Comparison of ENCODE assay signal across 23 cellular contexts in the genomic region with DNA sequence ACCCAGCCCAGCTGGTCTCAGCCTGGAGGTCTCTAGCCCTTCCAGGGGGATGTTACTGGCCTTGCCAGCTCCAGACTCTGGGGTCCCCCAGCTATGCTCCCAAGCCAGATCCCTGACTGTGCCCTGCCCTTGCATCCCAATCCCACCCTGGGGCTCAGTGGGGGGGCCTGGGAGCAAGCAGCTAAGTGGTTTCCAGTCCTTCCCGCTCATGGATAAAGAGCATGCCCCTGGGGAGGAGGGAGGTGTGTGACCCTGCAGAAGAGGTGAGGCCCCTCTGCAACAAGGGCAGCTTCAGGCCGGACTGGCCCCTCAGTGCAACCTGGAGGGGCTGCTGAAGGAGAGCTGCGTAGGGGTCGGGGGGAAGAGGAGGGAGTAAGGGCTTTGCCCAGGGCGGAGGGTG. TPM values are rescaled to one million over a fixed set of nuclear protein-coding genes. Genes with fewer than 3 reads are reported as not detected.
DNase-seq lines count a peak whose midpoint lies in the region; ATAC-seq and TF ChIP-seq lines count a peak whose summit lies in the region.
"Had no signal": no experiment of that assay in that cellular context is flagged by ENCODE, and none has a peak within 500 bp of the region (broad histone marks: within the 10 kb centered on the region; RNA-seq: fewer than 3 reads in every experiment).

No MANE protein-coding gene starts in this region.

- H3K9me2 ChIP-seq in GM23338 (ENCODE audit: insufficient read depth) = no peaks in the 10 kb centered on the region

- no peaks in the 10 kb centered on the region for H3K79me2 ChIP-seq in GM23338 (replicated peaks; ENCODE audit: insufficient read depth)

- no peaks in the 10 kb centered on the region for H3K4me1 ChIP-seq in GM23338 (ENCODE audit: insufficient read depth)
- H3K4me1 ChIP-seq: HAP-1 had no signal

- H3K27me3 ChIP-seq in GM23338 (ENCODE audit: insufficient read depth) = peaks cover 20% of the 10 kb centered on the region
- H3K27me3 ChIP-seq: Peyer's patch had no signal

- H3K4me3 Mint-ChIP-seq in activated naive CD8-positive, alpha-beta T cell = peak overlapping the region; percentile 40
- no peak overlapping the region for H3K4me3 Mint-ChIP-seq in activated naive CD8-positive, alpha-beta T cell treated with anti-CD3 and anti-CD28 coated beads for 36 hours
- peak overlapping the region; percentile 42; the same call in 1 of the 3 replicates for H3K4me3 Mint-ChIP-seq in GM23338
- no peak overlapping the region for H3K4me3 Mint-ChIP-seq in osteocyte (ENCODE audit: unreplicated experiment)
- H3K4me3 Mint-ChIP-seq: stimulated activated memory B cell treated with anti-CD40 and anti-IgM and Interleukin-4, amounts not matched to agents 10 μg/mL and 1 μg/mL and 100 μg/mL, for 72 hours had no signal

- H3K4me3 ChIP-seq in GM23338 = no peak overlapping the region
- H3K4me3 ChIP-seq: HAP-1, lower lobe of right lung, Peyer's patch, SK-N-MC, suprapubic skin had no signal

- no peaks in the 10 kb centered on the region for H4K20me1 ChIP-seq in GM23338 (replicated peaks; ENCODE audit: insufficient read depth)

- H3K36me3 Mint-ChIP-seq in activated naive CD8-positive, alpha-beta T cell = no peaks in the 10 kb centered on the region
- no peaks in the 10 kb centered on the region for H3K36me3 Mint-ChIP-seq in activated naive CD8-positive, alpha-beta T cell treated with anti-CD3 and anti-CD28 coated beads for 36 hours
- 0 out of 3 replicates have a peak, but pooled peaks cover under 1% of the 10 kb centered on the region for H3K36me3 Mint-ChIP-seq in GM23338 (ENCODE audit: low read depth)
- H3K36me3 Mint-ChIP-seq in osteocyte (ENCODE audit: unreplicated experiment) = no peaks in the 10 kb centered on the region
- H3K36me3 Mint-ChIP-seq: stimulated activated memory B cell treated with anti-CD40 and anti-IgM and Interleukin-4, amounts not matched to agents 10 μg/mL and 1 μg/mL and 100 μg/mL, for 72 hours had no signal

- no peak for DNase-seq in activated naive CD8-positive, alpha-beta T cell treated with anti-CD3 and anti-CD28 coated beads for 36 hours
- no peak for DNase-seq in GM23338 (ENCODE audit: low spot score)
- DNase-seq in caudate nucleus (lab: John Stamatoyannopoulos, UW) = no peak
- peak; percentile 83 for DNase-seq in osteocyte (ENCODE audit: extremely low spot score, unreplicated experiment)
- no peak for DNase-seq in activated CD4-positive, alpha-beta T cell treated with anti-CD3 and anti-CD28 coated beads, Interleukin-2, amount 50 U/mL, for 1 hour
- DNase-seq: activated CD8-positive, alpha-beta memory T cell treated with anti-CD3 and anti-CD28 coated beads, Interleukin-2, amount 50 U/mL, for 48 hours; activated gamma-delta T cell treated with Interleukin-2 at 50 U/mL for 16 hours; dermis blood vessel endothelial cell; DMS79; kidney; lower lobe of right lung; NCI-H1092; NCI-H1930; NCI-H526 treated with DMSO at 0.1 percent for 48 hours; T-helper 9 cell had no signal

- H3K27ac Mint-ChIP-seq in activated naive CD8-positive, alpha-beta T cell = no peak overlapping the region
- no peak overlapping the region for H3K27ac Mint-ChIP-seq in activated naive CD8-positive, alpha-beta T cell treated with anti-CD3 and anti-CD28 coated beads for 36 hours
- H3K27ac Mint-ChIP-seq in GM23338 = no peak overlapping the region
- no peak overlapping the region for H3K27ac Mint-ChIP-seq in osteocyte (ENCODE audit: unreplicated experiment)
- H3K27ac Mint-ChIP-seq: stimulated activated memory B cell treated with anti-CD40 and anti-IgM and Interleukin-4, amounts not matched to agents 10 μg/mL and 1 μg/mL and 100 μg/mL, for 72 hours had no signal

- no peak for ATAC-seq in GM23338
- ATAC-seq in HG02840 (IDR thresholded peaks at IDR 0.05; ENCODE audit: low FRiP score, unreplicated experiment) = no peak
- no peak for ATAC-seq in HG03565 (IDR thresholded peaks at IDR 0.05; ENCODE audit: unreplicated experiment)
- ATAC-seq: lower lobe of right lung; stimulated activated memory B cell treated with anti-CD40 and anti-IgM and Interleukin-4, amounts not matched to agents 10 μg/mL and 1 μg/mL and 100 μg/mL, for 72 hours had no signal

- no peaks in the 10 kb centered on the region for H3F3A ChIP-seq in GM23338 (replicated peaks; ENCODE audit: low read depth)

- H3K9me3 Mint-ChIP-seq in activated naive CD8-positive, alpha-beta T cell (ENCODE audit: low read depth) = no peaks in the 10 kb centered on the region
- no peaks in the 10 kb centered on the region for H3K9me3 Mint-ChIP-seq in activated naive CD8-positive, alpha-beta T cell treated with anti-CD3 and anti-CD28 coated beads for 36 hours
- no peaks in the 10 kb centered on the region for H3K9me3 Mint-ChIP-seq in GM23338
- no peaks in the 10 kb centered on the region for H3K9me3 Mint-ChIP-seq in osteocyte (ENCODE audit: unreplicated experiment)
- H3K9me3 Mint-ChIP-seq: stimulated activated memory B cell treated with anti-CD40 and anti-IgM and Interleukin-4, amounts not matched to agents 10 μg/mL and 1 μg/mL and 100 μg/mL, for 72 hours had no signal

- H3K27ac ChIP-seq in GM23338 (ENCODE audit: low read depth) (no peak overlapping the region), caudate nucleus (ENCODE audit: low read depth, low read length) (peak overlapping the region; percentile 52)
- H3K27ac ChIP-seq: lower lobe of right lung, Peyer's patch, SK-N-MC, suprapubic skin had no signal

- H3K4me1 Mint-ChIP-seq in activated naive CD8-positive, alpha-beta T cell (ENCODE audit: low read depth) = peaks cover 2% of the 10 kb centered on the region
- peaks cover 4% of the 10 kb centered on the region for H3K4me1 Mint-ChIP-seq in activated naive CD8-positive, alpha-beta T cell treated with anti-CD3 and anti-CD28 coated beads for 36 hours
- H3K4me1 Mint-ChIP-seq in GM23338 (peaks cover 5% of the 10 kb centered on the region; the same call in 2 of the 3 replicates), osteocyte (ENCODE audit: unreplicated experiment) (peaks cover 4% of the 10 kb centered on the region)

- H3K27me3 Mint-ChIP-seq in activated naive CD8-positive, alpha-beta T cell = peaks cover 3% of the 10 kb centered on the region
- peaks cover 4% of the 10 kb centered on the region for H3K27me3 Mint-ChIP-seq in activated naive CD8-positive, alpha-beta T cell treated with anti-CD3 and anti-CD28 coated beads for 36 hours
- H3K27me3 Mint-ChIP-seq in GM23338 (ENCODE audit: insufficient read depth, low read depth, poor library complexity) (peaks cover 17% of the 10 kb centered on the region), osteocyte (ENCODE audit: unreplicated experiment) (peaks cover 3% of the 10 kb centered on the region)

- no peaks in the 10 kb centered on the region for H3K36me3 ChIP-seq in GM23338 (ENCODE audit: insufficient read depth)
- H3K36me3 ChIP-seq: HAP-1, lower lobe of right lung, Peyer's patch, suprapubic skin had no signal

- H2AFZ ChIP-seq in GM23338 = no peak overlapping the region

- no peak overlapping the region for H3K4me2 ChIP-seq in GM23338

- TF ChIP-seq CTCF in GM23338 (conservative IDR thresholded peaks at IDR 0.05; ENCODE audit: low read depth in 2 of 2) (no peak), osteocyte (IDR thresholded peaks at IDR 0.05) (no peak)

TF ChIP-seq in GM23338, 12 proteins besides CTCF, POLR2A, EP300 and RAD21:
- TF ChIP-seq ZNF331 (CRISPR knock-in tag; IDR thresholded peaks at IDR 0.05; ENCODE audit: low read depth) = no peak
- no peak for TF ChIP-seq STAT1 (IDR thresholded peaks at IDR 0.05; ENCODE audit: unreplicated experiment)
- TF ChIP-seq NANOG (IDR thresholded peaks at IDR 0.05; ENCODE audit: borderline replicate concordance) = no peak

RNA-seq across cellular contexts. Expression of gene OBSCN, which starts 2.8 kb away (rescaled TPM):
- total RNA-seq in activated naive CD8-positive, alpha-beta T cell treated with anti-CD3 and anti-CD28 coated beads for 36 hours = 10 to 100 TPM; 13.7 to 14.9 TPM
- 21.5 and 38.5 TPM in 2 replicates for total RNA-seq in GM23338 (2014; rRNA removed; shearing (Covaris generic))
- polyA plus RNA-seq in GM23338 (2016; fragmentation: Nextera tagmentation; extraction: Ambion mirVana) = 8.4 and 9.6 TPM in 2 replicates
- total RNA-seq in osteocyte = 15.2 and 16.1 TPM in 2 replicates

RNA-seq across cellular contexts. Expression of gene IBA57, which starts 45.1 kb away (rescaled TPM):
- 10 to 100 TPM; 18.1 to 19.3 TPM for total RNA-seq in activated naive CD8-positive, alpha-beta T cell treated with anti-CD3 and anti-CD28 coated beads for 36 hours
- 7.3 and 10.3 TPM in 2 replicates for total RNA-seq in GM23338 (2014; rRNA removed; shearing (Covaris generic))
- 1.1 TPM in 2 replicates for polyA plus RNA-seq in GM23338 (2016; fragmentation: Nextera tagmentation; extraction: Ambion mirVana)
- 8.1 TPM in 2 replicates for total RNA-seq in osteocyte

Comparison
In these comparisons a context has a peak if more than half of its experiments do, and no peak if none do; other contexts are left out.
1. H3K4me3 Mint-ChIP-seq: peak in activated naive CD8-positive, alpha-beta T cell (single experiment) and GM23338 (single experiment); none in activated naive CD8-positive, alpha-beta T cell treated with anti-CD3 and anti-CD28 coated beads for 36 hours (single experiment) and osteocyte (single experiment).